20 cellular contexts compared by ENCODE assay signal in genomic region chr6:144408151-144408550, GRCh38.
DNase-seq lines count a peak whose midpoint lies in the region; ATAC-seq, FAIRE-seq and TF ChIP-seq lines count a peak whose summit lies in the region.
"Had no signal": no experiment of that assay in that cellular context is flagged by ENCODE, and none has a peak within 500 bp of the region (broad histone marks: within the 10 kb centered on the region; RNA-seq: fewer than 3 reads in every experiment).

No MANE protein-coding gene starts in this region.

- TF ChIP-seq CTCF in WTC11 (IDR thresholded peaks at IDR 0.05) (no peak), heart left ventricle (IDR thresholded peaks at IDR 0.05) (no peak), ovary (IDR thresholded peaks at IDR 0.05) (no peak)

- no peak overlapping the region for H3K4me3 ChIP-seq in CD4-positive, alpha-beta memory T cell (ENCODE audit: low read length in 2 of 2)
- H3K4me3 ChIP-seq in heart left ventricle (no peak overlapping the region), ovary (no peak overlapping the region), small intestine (ENCODE audit: low read depth in 1 of 2, low read length in 2 of 2) (no peak overlapping the region)

- H3K36me3 ChIP-seq in CD4-positive, alpha-beta memory T cell (ENCODE audit: insufficient read depth, low read length), result peaks cover 5% of the 10 kb centered on the region
- H3K36me3 ChIP-seq in heart left ventricle, result peaks cover 0 to 6% (median 2%) of the 10 kb centered on the region in 9 donors
- no peaks in the 10 kb centered on the region for H3K36me3 ChIP-seq in ovary
- H3K36me3 ChIP-seq in small intestine (ENCODE audit: control insufficient read depth in 2 of 2, insufficient read depth in 2 of 2, low read length in 2 of 2), result no peaks in the 10 kb centered on the region
- H3K36me3 ChIP-seq: BE2C had no signal

- 50 to 61% (median 53%) methylated on average over 7 of the region's 7 CpGs for WGBS in heart left ventricle, 4 donors
- 30 to 33% (median 31%) methylated on average over 7 of the region's 7 CpGs for WGBS in ovary, 3 donors
- WGBS in small intestine, 3 donors, result 81 to 95% (median 89%) methylated on average over 7 of the region's 7 CpGs

- intact Hi-C loops in CD4-positive, alpha-beta memory T cell (cut with micrococcal nuclease), result no loop called here
- intact Hi-C loops in heart left ventricle (cut with DNase I) (no loop called here), ovary (cut with DNase I) (no loop called here)

- peak overlapping the region in 4 of 7 donors; percentile 6 to 75 (median 32) for H3K27ac Mint-ChIP-seq in CD4-positive, alpha-beta memory T cell
- 0 out of 2 replicates have a peak overlapping the region, but pooled peaks have one; percentile 38 for H3K27ac Mint-ChIP-seq in WTC11
- H3K27ac Mint-ChIP-seq: stimulated activated effector memory CD8-positive, alpha-beta T cell treated with anti-CD3 and anti-CD28 coated beads, Interleukin-12 subunit alpha, Interleukin-12 subunit beta, amount 100 ng/mL, for 72 hours; T-helper 1 cell treated with Interleukin-12 subunit alpha and Interleukin-12 subunit beta and Interleukin-4 antibody, amounts not matched to agents 30 μg/mL and 1 μg/mL, for 36 hours had no signal

- no peaks in the 10 kb centered on the region for H3K27me3 Mint-ChIP-seq in CD4-positive, alpha-beta memory T cell
- H3K27me3 Mint-ChIP-seq in WTC11 (ENCODE audit: low read depth), result no peaks in the 10 kb centered on the region
- H3K27me3 Mint-ChIP-seq: brain had no signal

- no peak for DNase-seq in CD4-positive, alpha-beta memory T cell
- DNase-seq in WTC11 (ENCODE audit: low spot score) (no peak), heart left ventricle (peak; percentile 47 to 79 (median 61)), ovary (peak; percentile 40 to 70 (median 47)), small intestine (no peak), hypothalamus (lab: John Stamatoyannopoulos, UW) (no peak)
- DNase-seq in stimulated activated naive CD8-positive, alpha-beta T cell treated with anti-CD3 and anti-CD28 coated beads, Interleukin-15, Interleukin-2, amounts not matched to agents 100 U/mL and 50 U/mL, for 24 hours, result no peak
- DNase-seq: activated CD4-positive, CD25-positive, alpha-beta regulatory T cell treated with anti-CD3 and anti-CD28 coated beads, Interleukin-2, amount 50 U/mL, for 72 hours; activated CD8-positive, alpha-beta memory T cell treated with anti-CD3 and anti-CD28 coated beads, Interleukin-2, amount 50 U/mL, for 4 hours; activated naive CD4-positive, alpha-beta T cell treated with Interleukin-2 at 50 U/mL for 16 hours; BE2C; DMS53; effector memory CD4-positive, alpha-beta T cell; NCI-H2081; NCI-H82 had no signal

- FAIRE-seq in small intestine (lab: Jason Lieb, UNC), result no peak
- FAIRE-seq: keratinocyte had no signal

- H3K27me3 ChIP-seq in CD4-positive, alpha-beta memory T cell (ENCODE audit: insufficient read depth, low read length), result no peaks in the 10 kb centered on the region
- no peaks in the 10 kb centered on the region for H3K27me3 ChIP-seq in heart left ventricle
- H3K27me3 ChIP-seq in ovary, result no peaks in the 10 kb centered on the region
- H3K27me3 ChIP-seq in small intestine (ENCODE audit: control insufficient read depth in 2 of 2, insufficient read depth in 2 of 2, low read length in 2 of 2), result no peaks in the 10 kb centered on the region

- H3K9me3 Mint-ChIP-seq in CD4-positive, alpha-beta memory T cell, result peaks cover 0 to 2% (median 0%) of the 10 kb centered on the region in 8 donors
- peaks cover 8% of the 10 kb centered on the region for H3K9me3 Mint-ChIP-seq in WTC11
- H3K9me3 Mint-ChIP-seq: stimulated activated effector memory CD8-positive, alpha-beta T cell treated with anti-CD3 and anti-CD28 coated beads, Interleukin-12 subunit alpha, Interleukin-12 subunit beta, amount 100 ng/mL, for 72 hours; T-helper 1 cell treated with Interleukin-12 subunit alpha and Interleukin-12 subunit beta and Interleukin-4 antibody, amounts not matched to agents 30 μg/mL and 1 μg/mL, for 36 hours had no signal

- ATAC-seq in WTC11, result peak; percentile 24; the same call in 1 of the 2 replicates
- ATAC-seq in heart left ventricle, result peak in 3 of 4 donors; percentile 44 to 67 (median 58)
- no peak for ATAC-seq in GM21529 (IDR thresholded peaks at IDR 0.05; ENCODE audit: unreplicated experiment)
- no peak for ATAC-seq in stimulated activated naive CD8-positive, alpha-beta T cell treated with anti-CD3 and anti-CD28 coated beads, Interleukin-15, Interleukin-2, amounts not matched to agents 100 U/mL and 50 U/mL, for 24 hours
- ATAC-seq: stimulated activated effector memory CD8-positive, alpha-beta T cell treated with anti-CD3 and anti-CD28 coated beads, Interleukin-12 subunit alpha, Interleukin-12 subunit beta, amount 100 ng/mL, for 72 hours had no signal

- TF ChIP-seq POLR2A in heart left ventricle (IDR thresholded peaks at IDR 0.05) (no peak), ovary (IDR thresholded peaks at IDR 0.05) (no peak)

- H3K4me3 Mint-ChIP-seq in CD4-positive, alpha-beta memory T cell, result no peak overlapping the region
- H3K4me3 Mint-ChIP-seq in WTC11, result no peak overlapping the region
- H3K4me3 Mint-ChIP-seq: brain; stimulated activated effector memory CD8-positive, alpha-beta T cell treated with anti-CD3 and anti-CD28 coated beads, Interleukin-12 subunit alpha, Interleukin-12 subunit beta, amount 100 ng/mL, for 72 hours; T-helper 1 cell treated with Interleukin-12 subunit alpha and Interleukin-12 subunit beta and Interleukin-4 antibody, amounts not matched to agents 30 μg/mL and 1 μg/mL, for 36 hours had no signal

- no peak for TF ChIP-seq EP300 in ovary (IDR thresholded peaks at IDR 0.05)

- H3K36me3 Mint-ChIP-seq in CD4-positive, alpha-beta memory T cell, result peaks cover 31 to 32% of the 10 kb centered on the region in 2 donors
- H3K36me3 Mint-ChIP-seq in WTC11, result peaks cover 9% of the 10 kb centered on the region; the same call in 1 of the 2 replicates

- H3K4me1 ChIP-seq in CD4-positive, alpha-beta memory T cell (ENCODE audit: insufficient read depth, low read length), result peaks cover 33% of the 10 kb centered on the region
- H3K4me1 ChIP-seq in heart left ventricle (peaks cover 0 to 64% (median 44%) of the 10 kb centered on the region in 12 donors), ovary (ENCODE audit: insufficient read depth) (peaks cover 4% of the 10 kb centered on the region), small intestine (ENCODE audit: control insufficient read depth in 2 of 2, insufficient read depth in 1 of 2, low read depth in 1 of 2, low read length in 1 of 2) (peaks cover 0 to 8% of the 10 kb centered on the region in 2 donors)
- H3K4me1 ChIP-seq: BE2C had no signal

- POLR2A ChIA-PET in CD4-positive, alpha-beta memory T cell (lab: Charles Lee; ENCODE audit: partially characterized antibody), result no interaction called here
- POLR2A ChIA-PET in WTC11 (lab: Charles Lee), result no interaction called here

- no peaks in the 10 kb centered on the region for H3K9me3 ChIP-seq in CD4-positive, alpha-beta memory T cell (ENCODE audit: control insufficient read depth in 1 of 2, low read length in 2 of 2)
- no peaks in the 10 kb centered on the region for H3K9me3 ChIP-seq in heart left ventricle
- H3K9me3 ChIP-seq in ovary, result no peaks in the 10 kb centered on the region
- no peaks in the 10 kb centered on the region for H3K9me3 ChIP-seq in small intestine (ENCODE audit: control insufficient read depth, low read depth)
- H3K9me3 ChIP-seq: BE2C had no signal

- H3K4me1 Mint-ChIP-seq in CD4-positive, alpha-beta memory T cell, result peaks cover 46 to 90% (median 66%) of the 10 kb centered on the region in 4 donors
- peaks cover 49% of the 10 kb centered on the region for H3K4me1 Mint-ChIP-seq in WTC11

- H3K27ac ChIP-seq in CD4-positive, alpha-beta memory T cell (ENCODE audit: low read depth, low read length), result no peak overlapping the region
- H3K27ac ChIP-seq in heart left ventricle, result no peak overlapping the region
- no peak overlapping the region for H3K27ac ChIP-seq in ovary
- no peak overlapping the region for H3K27ac ChIP-seq in small intestine (ENCODE audit: low read depth in 1 of 2, low read length in 1 of 2)

- CTCF ChIA-PET in CD4-positive, alpha-beta memory T cell (lab: Charles Lee; ENCODE audit: partially characterized antibody), result interaction anchor here (1.4 kb wide), 2 partner anchors 24 to 122 kb away, joined by 3 read pairs; no protein-coding TSS in a partner anchor
- CTCF ChIA-PET in WTC11 (lab: Charles Lee), result interaction anchor here (1.9 kb wide), 1 partner anchor 9 kb away, joined by 4 read pairs; no protein-coding TSS in a partner anchor

TF ChIP-seq in WTC11, 78 proteins besides CTCF, POLR2A, EP300 and RAD21 (continues in another document):
- TF ChIP-seq GRHL2 (CRISPR knock-in tag; IDR thresholded peaks at IDR 0.05; ENCODE audit: insufficient replicate concordance, severe bottlenecking), result no peak
- no peak for TF ChIP-seq NFATC4 (CRISPR knock-in tag; IDR thresholded peaks at IDR 0.05)
- TF ChIP-seq GTF2I (CRISPR knock-in tag; conservative IDR thresholded peaks at IDR 0.05), result no peak
- TF ChIP-seq PRDM15 (CRISPR knock-in tag; IDR thresholded peaks at IDR 0.05), result no peak

Comparison
In these comparisons a context has a peak if more than half of its experiments do, and no peak if none do; other contexts are left out.
1. DNase-seq: peak in heart left ventricle (5 of 5) and ovary (5 of 5); none in CD4-positive, alpha-beta memory T cell (0 of 5), WTC11 (single experiment), small intestine (single experiment), stimulated activated naive CD8-positive, alpha-beta T cell treated with anti-CD3 and anti-CD28 coated beads, Interleukin-15, Interleukin-2, amounts not matched to agents 100 U/mL and 50 U/mL, for 24 hours (single experiment) and hypothalamus (0 of 51).
2. ATAC-seq: peak in WTC11 (single experiment) and heart left ventricle (3 of 4); none in GM21529 (single experiment) and stimulated activated naive CD8-positive, alpha-beta T cell treated with anti-CD3 and anti-CD28 coated beads, Interleukin-15, Interleukin-2, amounts not matched to agents 100 U/mL and 50 U/mL, for 24 hours (single experiment).